In genomic region chr22:22019659-22020424, GRCh38 we compare ENCODE assay signal across 25 cellular contexts.
"Had no signal": no experiment of that assay in that cellular context is flagged by ENCODE, and none has a peak within 500 bp of the region (broad histone marks: within the 10 kb centered on the region; RNA-seq: fewer than 3 reads in every experiment).

No MANE protein-coding gene starts in this region.

- H3K36me3 Mint-ChIP-seq: activated naive CD4-positive, alpha-beta T cell treated with anti-CD3 and anti-CD28 coated beads, Interleukin-2, amount 10 ng/mL, durations not matched to agents 7 days and 5 days; activated naive CD8-positive, alpha-beta T cell treated with anti-CD3 and anti-CD28 coated beads for 36 hours had no signal

- H3K27me3 ChIP-seq: colonic mucosa had no signal

- DNase-seq: activated CD4-positive, alpha-beta memory T cell treated with anti-CD3 and anti-CD28 coated beads, Interleukin-2, amount 10 ng/mL, durations not matched to agents 7 days and 5 days; activated CD4-positive, alpha-beta T cell treated with anti-CD3 and anti-CD28 coated beads, Interleukin-2, amount 10 ng/mL, durations not matched to agents 7 days and 5 days; activated CD4-positive, CD25-positive, alpha-beta regulatory T cell; activated gamma-delta T cell treated with Interleukin-2 at 50 U/mL for 16 hours; activated naive CD4-positive, alpha-beta T cell treated with anti-CD3 and anti-CD28 coated beads, Interleukin-2, amount 10 ng/mL, durations not matched to agents 7 days and 5 days; activated naive CD8-positive, alpha-beta T cell treated with anti-CD3 and anti-CD28 coated beads for 36 hours; activated T-cell treated with anti-CD3 and anti-CD28 coated beads for 4 hours; activated T-cell treated with anti-CD3 and anti-CD28 coated beads, Interleukin-2, amount 50 U/mL, for 72 hours; brain microvascular endothelial cell; caudate nucleus; colonic mucosa; Karpas-422; NCI-H1105 treated with DMSO at 0.1 percent for 48 hours; NCI-H1436 treated with DMSO at 0.1 percent for 48 hours; NCI-H187; NCI-H2081 treated with DMSO at 0.1 percent for 48 hours; NCI-H2171; NCI-H2227 treated with DMSO at 0.1 percent for 48 hours; NCI-H526 treated with DMSO at 0.1 percent for 48 hours; NCI-H82; SHP77 treated with DMSO at 0.1 percent for 48 hours; T-helper 17 cell; T-helper 9 cell had no signal

- H3K4me1 Mint-ChIP-seq: activated naive CD4-positive, alpha-beta T cell treated with anti-CD3 and anti-CD28 coated beads, Interleukin-2, amount 10 ng/mL, durations not matched to agents 7 days and 5 days had no signal

- H3K27me3 Mint-ChIP-seq: activated naive CD8-positive, alpha-beta T cell treated with anti-CD3 and anti-CD28 coated beads for 36 hours had no signal

- H3K4me1 ChIP-seq: colonic mucosa had no signal

- FAIRE-seq: RCC 7860 had no signal

- H3K4me3 Mint-ChIP-seq: activated CD4-positive, alpha-beta memory T cell treated with anti-CD3 and anti-CD28 coated beads, Interleukin-2, amount 10 ng/mL, durations not matched to agents 7 days and 5 days; activated CD4-positive, alpha-beta T cell treated with anti-CD3 and anti-CD28 coated beads, Interleukin-2, amount 10 ng/mL, durations not matched to agents 7 days and 5 days; activated naive CD4-positive, alpha-beta T cell treated with anti-CD3 and anti-CD28 coated beads, Interleukin-2, amount 10 ng/mL, durations not matched to agents 7 days and 5 days; activated naive CD8-positive, alpha-beta T cell treated with anti-CD3 and anti-CD28 coated beads for 36 hours; activated T-cell treated with anti-CD3 and anti-CD28 coated beads, Interleukin-2, amount 50 U/mL, for 72 hours; T-helper 17 cell had no signal

- H3K9me3 ChIP-seq: colonic mucosa had no signal

- H3K27ac ChIP-seq: brain microvascular endothelial cell, colonic mucosa had no signal

- H3K27ac Mint-ChIP-seq: activated CD4-positive, alpha-beta memory T cell treated with anti-CD3 and anti-CD28 coated beads, Interleukin-2, amount 10 ng/mL, durations not matched to agents 7 days and 5 days; activated CD4-positive, alpha-beta T cell treated with anti-CD3 and anti-CD28 coated beads, Interleukin-2, amount 10 ng/mL, durations not matched to agents 7 days and 5 days; activated naive CD4-positive, alpha-beta T cell treated with anti-CD3 and anti-CD28 coated beads, Interleukin-2, amount 10 ng/mL, durations not matched to agents 7 days and 5 days; activated naive CD8-positive, alpha-beta T cell treated with anti-CD3 and anti-CD28 coated beads for 36 hours; activated T-cell treated with anti-CD3 and anti-CD28 coated beads, Interleukin-2, amount 50 U/mL, for 72 hours; activated T-helper 2 cell treated with anti-CD3 and anti-CD28 coated beads, Interferon-gamma antibody, Interleukin-2, Interleukin-4, amounts not matched to agents 10 μg/mL and 5 μg/mL and 100 μg/mL, durations not matched to agents 14 hours and 24 hours and 36 hours; T-helper 17 cell had no signal

- H3K36me3 ChIP-seq: brain microvascular endothelial cell, colonic mucosa had no signal

- H3K4me3 ChIP-seq: colonic mucosa had no signal

- ATAC-seq: activated T-cell treated with anti-CD3 and anti-CD28 coated beads, Interleukin-2, amount 50 U/mL, for 72 hours; T-helper 17 cell had no signal

- H3K9me3 Mint-ChIP-seq: activated CD4-positive, alpha-beta memory T cell treated with anti-CD3 and anti-CD28 coated beads, Interleukin-2, amount 10 ng/mL, durations not matched to agents 7 days and 5 days; activated CD4-positive, alpha-beta T cell treated with anti-CD3 and anti-CD28 coated beads, Interleukin-2, amount 10 ng/mL, durations not matched to agents 7 days and 5 days; activated naive CD4-positive, alpha-beta T cell treated with anti-CD3 and anti-CD28 coated beads, Interleukin-2, amount 10 ng/mL, durations not matched to agents 7 days and 5 days; activated naive CD8-positive, alpha-beta T cell treated with anti-CD3 and anti-CD28 coated beads for 36 hours; activated T-cell treated with anti-CD3 and anti-CD28 coated beads, Interleukin-2, amount 50 U/mL, for 72 hours; activated T-helper 2 cell treated with anti-CD3 and anti-CD28 coated beads, Interferon-gamma antibody, Interleukin-2, Interleukin-4, amounts not matched to agents 10 μg/mL and 5 μg/mL and 100 μg/mL, durations not matched to agents 14 hours and 24 hours and 36 hours had no signal
